In the genomic region with DNA sequence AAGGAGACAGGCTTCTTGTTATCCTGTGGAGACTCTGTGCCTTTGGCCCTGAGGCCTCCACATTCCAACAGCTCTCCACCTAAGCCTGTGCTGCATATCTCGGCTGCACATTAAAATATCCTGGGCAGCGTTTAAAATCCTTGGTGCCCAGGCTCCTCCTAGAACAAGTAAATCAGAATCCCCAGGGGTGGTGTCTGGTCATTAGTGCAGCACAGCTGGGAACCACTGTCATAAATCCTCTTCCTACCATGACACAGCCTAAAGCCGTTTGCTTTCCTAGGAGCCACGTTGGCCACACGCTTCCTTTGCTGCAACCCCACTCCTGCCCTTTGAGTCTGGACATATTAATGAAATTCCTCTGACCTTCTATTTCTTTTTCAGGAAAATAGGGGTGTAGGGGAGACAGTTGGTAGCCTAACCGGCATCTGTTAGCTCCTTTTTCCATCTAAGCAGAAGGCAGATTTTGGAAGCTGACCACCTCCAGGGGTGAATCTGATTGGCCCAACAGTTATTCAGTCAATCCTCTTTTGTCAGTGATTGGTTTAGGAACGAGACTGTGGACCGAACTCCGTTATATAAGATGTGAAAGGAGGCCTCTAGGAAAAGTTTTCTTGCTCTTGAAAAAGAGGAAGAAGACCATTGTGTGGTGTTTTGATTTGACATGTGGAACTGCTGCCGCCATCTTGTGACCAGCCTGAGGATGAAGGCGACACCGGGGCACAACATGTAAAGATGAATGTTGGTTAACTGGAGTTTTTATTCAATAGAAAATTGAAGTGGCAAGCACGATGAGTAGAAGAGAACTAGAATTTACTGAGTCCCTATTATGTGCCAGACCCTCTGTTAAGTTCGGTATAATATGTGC, we compare ENCODE assay signal across 15 cellular contexts.
"Had no signal": no experiment of that assay in that cellular context is flagged by ENCODE, and none has a peak within 500 bp of the region (broad histone marks: within the 10 kb centered on the region; RNA-seq: fewer than 3 reads in every experiment).

No MANE protein-coding gene starts in this region.

- H3K4me3 Mint-ChIP-seq: activated CD8-positive, alpha-beta memory T cell treated with anti-CD3 and anti-CD28 coated beads, Interleukin-2, amount 10 ng/mL, durations not matched to agents 7 days and 5 days; activated naive CD8-positive, alpha-beta T cell; activated T-cell treated with anti-CD3 and anti-CD28 coated beads, Interleukin-2, amount 50 U/mL, for 24 hours; nephron; type B pancreatic cell had no signal

- DNase-seq: activated CD8-positive, alpha-beta memory T cell treated with anti-CD3 and anti-CD28 coated beads, Interleukin-2, amount 10 ng/mL, durations not matched to agents 7 days and 5 days; activated effector memory CD4-positive, alpha-beta T cell treated with anti-CD3 and anti-CD28 coated beads, Interleukin-2, amount 50 U/mL, for 16 hours; activated T-cell treated with anti-CD3 and anti-CD28 coated beads, Interleukin-2, amount 50 U/mL, for 24 hours; foreskin fibroblast; glutamatergic neuron; left colon; stimulated activated CD4-positive, alpha-beta T cell treated with anti-CD3 and anti-CD28 coated beads, Interleukin-4, amount 100 ng/mL, for 1 hour; stimulated activated CD8-positive, alpha-beta memory T cell treated with anti-CD3 and anti-CD28 coated beads, Interleukin-4, amount 100 ng/mL, for 48 hours; stimulated activated naive CD8-positive, alpha-beta T cell treated with anti-CD3 and anti-CD28 coated beads, Interleukin-15, Interleukin-2, amounts not matched to agents 100 U/mL and 50 U/mL, for 24 hours; T-helper 2 cell had no signal

- ATAC-seq: activated CD8-positive, alpha-beta memory T cell treated with anti-CD3 and anti-CD28 coated beads, Interleukin-2, amount 10 ng/mL, durations not matched to agents 7 days and 5 days; left colon; stimulated activated naive CD8-positive, alpha-beta T cell treated with anti-CD3 and anti-CD28 coated beads, Interleukin-15, Interleukin-2, amounts not matched to agents 100 U/mL and 50 U/mL, for 24 hours had no signal

- H3K27ac Mint-ChIP-seq: activated CD8-positive, alpha-beta memory T cell treated with anti-CD3 and anti-CD28 coated beads, Interleukin-2, amount 10 ng/mL, durations not matched to agents 7 days and 5 days; activated naive CD8-positive, alpha-beta T cell; activated T-cell treated with anti-CD3 and anti-CD28 coated beads, Interleukin-2, amount 50 U/mL, for 24 hours; type B pancreatic cell had no signal

- H3K36me3 Mint-ChIP-seq: activated CD8-positive, alpha-beta memory T cell treated with anti-CD3 and anti-CD28 coated beads, Interleukin-2, amount 10 ng/mL, durations not matched to agents 7 days and 5 days; activated naive CD8-positive, alpha-beta T cell; type B pancreatic cell had no signal

- FAIRE-seq: TTC549 had no signal

- H3K9me3 ChIP-seq: suprapubic skin had no signal

- H3K4me3 ChIP-seq: suprapubic skin had no signal

- H3K27me3 ChIP-seq: suprapubic skin had no signal

- H3K27ac ChIP-seq: suprapubic skin had no signal

- H3K36me3 ChIP-seq: suprapubic skin had no signal

- H3K27me3 Mint-ChIP-seq: activated T-cell treated with anti-CD3 and anti-CD28 coated beads, Interleukin-2, amount 50 U/mL, for 24 hours had no signal

- H3K9me3 Mint-ChIP-seq: activated T-cell treated with anti-CD3 and anti-CD28 coated beads, Interleukin-2, amount 50 U/mL, for 24 hours had no signal
